In the genomic region with DNA sequence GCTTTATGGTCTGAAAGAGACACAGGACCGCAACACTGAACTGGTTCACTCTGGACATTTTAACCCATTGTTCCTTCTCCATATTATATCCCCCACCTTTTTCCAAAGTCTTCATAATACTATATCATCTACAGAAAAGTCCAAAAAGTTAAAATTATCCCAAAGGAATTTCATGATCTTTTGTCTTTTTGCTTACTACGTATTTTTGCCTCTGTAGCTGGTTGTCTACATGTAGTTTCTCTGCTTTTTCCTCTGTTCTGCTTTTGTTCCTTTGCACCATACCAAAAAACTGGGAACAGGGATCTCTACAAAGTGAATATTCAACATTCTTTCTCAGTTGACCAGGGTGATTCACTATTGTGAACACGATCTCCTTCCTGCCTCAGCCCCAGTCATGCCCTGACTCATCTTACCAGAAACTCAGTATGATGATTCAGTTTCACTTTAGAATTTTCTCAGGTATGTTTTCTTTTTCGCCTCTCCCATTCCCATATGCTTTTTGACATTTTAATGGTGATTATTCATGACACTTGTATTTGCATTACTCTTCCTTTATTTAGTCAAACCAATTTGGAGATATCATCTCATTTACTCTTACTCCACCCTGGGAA, we compare ENCODE assay signal across 9 cellular contexts. TPM values are rescaled to one million over a fixed set of nuclear protein-coding genes. Genes with fewer than 3 reads are reported as not detected.
DNase-seq lines count a peak whose midpoint lies in the region; ATAC-seq, FAIRE-seq and TF ChIP-seq lines count a peak whose summit lies in the region.
"Had no signal": no experiment of that assay in that cellular context is flagged by ENCODE, and none has a peak within 500 bp of the region (broad histone marks: within the 10 kb centered on the region; RNA-seq: fewer than 3 reads in every experiment).

No MANE protein-coding gene starts in this region.

- no peak for TF ChIP-seq CTCF in astrocyte (IDR thresholded peaks at IDR 0.05; ENCODE audit: insufficient read depth, low read depth, low read length)
- no peak for TF ChIP-seq CTCF in tibial artery (IDR thresholded peaks at IDR 0.05)

- peaks cover 6% of the 10 kb centered on the region for H3K36me3 Mint-ChIP-seq in astrocyte (ENCODE audit: low read depth, unreplicated experiment)
- peaks cover 0 to 43% (median 22%) of the 10 kb centered on the region in 5 donors for H3K36me3 Mint-ChIP-seq in naive thymus-derived CD4-positive, alpha-beta T cell

- POLR2A ChIA-PET in naive thymus-derived CD4-positive, alpha-beta T cell (lab: Charles Lee): interaction anchor here (0.7 to 0.8 kb wide), 2 partner anchors 26 to 129 kb away, joined by 3 to 4 read pairs; no protein-coding TSS in a partner anchor

- H3K9me3 Mint-ChIP-seq in astrocyte (ENCODE audit: unreplicated experiment): no peaks in the 10 kb centered on the region
- H3K9me3 Mint-ChIP-seq in naive thymus-derived CD4-positive, alpha-beta T cell: no peaks in the 10 kb centered on the region

- H4K20me1 ChIP-seq in astrocyte (ENCODE audit: insufficient read depth, low read length) (no peaks in the 10 kb centered on the region), Karpas-422 (ENCODE audit: insufficient read depth, low read depth, low read length) (no peaks in the 10 kb centered on the region)

- no peaks in the 10 kb centered on the region for H3K79me2 ChIP-seq in astrocyte (ENCODE audit: insufficient read depth, low read length)
- H3K79me2 ChIP-seq in Karpas-422 (ENCODE audit: low read length): no peaks in the 10 kb centered on the region

- H3K4me1 ChIP-seq in astrocyte (ENCODE audit: insufficient read depth, low read length): peaks cover 23% of the 10 kb centered on the region
- H3K4me1 ChIP-seq in naive thymus-derived CD4-positive, alpha-beta T cell (ENCODE audit: control insufficient read depth in 2 of 2, insufficient read depth in 2 of 2, low read length in 2 of 2): no peaks in the 10 kb centered on the region
- H3K4me1 ChIP-seq in Karpas-422 (ENCODE audit: low read length): no peaks in the 10 kb centered on the region
- H3K4me1 ChIP-seq in tibial artery: no peaks in the 10 kb centered on the region

- no peaks in the 10 kb centered on the region for H3K9me2 ChIP-seq in Karpas-422 (replicated peaks; ENCODE audit: insufficient read depth, low read length)

- H3K4me1 Mint-ChIP-seq in astrocyte (ENCODE audit: low read depth, unreplicated experiment): peaks cover 24% of the 10 kb centered on the region
- H3K4me1 Mint-ChIP-seq in naive thymus-derived CD4-positive, alpha-beta T cell: peaks cover 0 to 13% (median 4%) of the 10 kb centered on the region in 7 donors

- H3K4me2 ChIP-seq in astrocyte (ENCODE audit: low read length) (peak overlapping the region; percentile 79), Karpas-422 (ENCODE audit: low read depth, low read length, poor library complexity, severe bottlenecking) (no peak overlapping the region)
- H3K4me2 ChIP-seq: KMS-11 had no signal

- peak overlapping the region; percentile 58 for H3K4me3 Mint-ChIP-seq in astrocyte (ENCODE audit: unreplicated experiment)
- peak overlapping the region in 1 of 10 donors; percentile 76 for H3K4me3 Mint-ChIP-seq in naive thymus-derived CD4-positive, alpha-beta T cell

- H3K9me3 ChIP-seq in astrocyte (ENCODE audit: insufficient read depth, low read depth, low read length) (no peaks in the 10 kb centered on the region), Karpas-422 (ENCODE audit: low read length) (no peaks in the 10 kb centered on the region), tibial artery (no peaks in the 10 kb centered on the region)
- no peaks in the 10 kb centered on the region for H3K9me3 ChIP-seq in naive thymus-derived CD4-positive, alpha-beta T cell (ENCODE audit: control insufficient read depth in 2 of 3, low read length in 3 of 3)

- ATAC-seq in naive thymus-derived CD4-positive, alpha-beta T cell: no peak
- ATAC-seq in GM21529 (IDR thresholded peaks at IDR 0.05; ENCODE audit: unreplicated experiment): no peak

- H3K4me3 ChIP-seq in astrocyte (ENCODE audit: insufficient read depth, low read depth, low read length) (peak overlapping the region; percentile 11), Karpas-422 (ENCODE audit: low read length) (no peak overlapping the region), tibial artery (no peak overlapping the region)
- H3K4me3 ChIP-seq in naive thymus-derived CD4-positive, alpha-beta T cell (ENCODE audit: low read length): no peak overlapping the region

- no peaks in the 10 kb centered on the region for H3K27me3 Mint-ChIP-seq in astrocyte (ENCODE audit: low read depth, unreplicated experiment)
- no peaks in the 10 kb centered on the region for H3K27me3 Mint-ChIP-seq in naive thymus-derived CD4-positive, alpha-beta T cell

- H3K27ac Mint-ChIP-seq in astrocyte (ENCODE audit: unreplicated experiment): peak overlapping the region; percentile 95
- peak overlapping the region in 5 of 9 donors; percentile 27 to 89 (median 64) for H3K27ac Mint-ChIP-seq in naive thymus-derived CD4-positive, alpha-beta T cell

- in situ Hi-C loops in Caki2 (cut with HindIII; ENCODE audit: low pct_unique_long_range_greater_than_20kb, low sequenced_read_pairs): no loop called here

- intact Hi-C loops in naive thymus-derived CD4-positive, alpha-beta T cell (cut with micrococcal nuclease): loop anchor here in 1 of 2 donors (2.0 kb wide), 1 partner anchor 96 kb away; no protein-coding TSS in a partner anchor
- intact Hi-C loops in tibial artery (cut with DNase I; ENCODE audit: low total_unique reads): loop anchor here (10.0 kb wide), 1 partner anchor 126 kb away; a partner anchor contains a TSS

- no peaks in the 10 kb centered on the region for H3K36me3 ChIP-seq in astrocyte (ENCODE audit: insufficient read depth, low read length)
- H3K36me3 ChIP-seq in naive thymus-derived CD4-positive, alpha-beta T cell (ENCODE audit: control insufficient read depth in 2 of 3, insufficient read depth in 3 of 3, low read length in 3 of 3): peaks cover 10 to 71% (median 31%) of the 10 kb centered on the region in 3 experiments
- no peaks in the 10 kb centered on the region for H3K36me3 ChIP-seq in Karpas-422 (ENCODE audit: insufficient read depth, low read length)
- H3K36me3 ChIP-seq in tibial artery: peaks cover 55 to 90% (median 66%) of the 10 kb centered on the region in 3 donors

- H3K27me3 ChIP-seq in astrocyte (ENCODE audit: insufficient read depth, low read length): no peaks in the 10 kb centered on the region
- H3K27me3 ChIP-seq in naive thymus-derived CD4-positive, alpha-beta T cell (ENCODE audit: control insufficient read depth in 2 of 2, insufficient read depth in 2 of 2, low read length in 2 of 2): no peaks in the 10 kb centered on the region
- H3K27me3 ChIP-seq in Karpas-422 (ENCODE audit: low read length): no peaks in the 10 kb centered on the region
- no peaks in the 10 kb centered on the region for H3K27me3 ChIP-seq in tibial artery

- H3K9ac ChIP-seq in astrocyte (ENCODE audit: low read length) (peak overlapping the region; percentile 62), Karpas-422 (ENCODE audit: low read length) (no peak overlapping the region)
- H3K9ac ChIP-seq: KMS-11 had no signal

- DNase-seq in Caki2 (ENCODE audit: low read depth) (peak; percentile 52), M059J (ENCODE audit: low read depth) (peak; percentile 91), astrocyte (ENCODE audit: low read depth) (peak; percentile 88), Karpas-422 (no peak), NCI-H1105 treated with DMSO at 0.1 percent for 48 hours (lab: John Stamatoyannopoulos, UW) (no peak), tibial artery (no peak)
- no peak for DNase-seq in naive thymus-derived CD4-positive, alpha-beta T cell

- H3K27ac ChIP-seq in astrocyte (ENCODE audit: low read depth, low read length): peak overlapping the region; percentile 94
- H3K27ac ChIP-seq in naive thymus-derived CD4-positive, alpha-beta T cell (ENCODE audit: low read depth, low read length): no peak overlapping the region
- H3K27ac ChIP-seq in Karpas-422 (ENCODE audit: low read length): no peak overlapping the region
- H3K27ac ChIP-seq in tibial artery: no peak overlapping the region
- H3K27ac ChIP-seq: KMS-11 had no signal

- H2AFZ ChIP-seq in astrocyte (ENCODE audit: low read depth, low read length) (no peak overlapping the region), Karpas-422 (ENCODE audit: low read length) (no peak overlapping the region)

- CTCF ChIA-PET in naive thymus-derived CD4-positive, alpha-beta T cell (lab: Charles Lee): interaction anchor here (4.3 to 5.8 kb wide), 2 partner anchors 128 to 348 kb away, joined by 13 to 68 read pairs; a partner anchor contains a TSS

- peak; percentile 95 for FAIRE-seq in astrocyte (lab: Jason Lieb, UNC)

RNA-seq across cellular contexts. Expression of a gene that starts 14.4 kb away (rescaled TPM):
- total RNA-seq in Caki2 (2014; rRNA removed; shearing (Covaris generic); ENCODE audit: low replicate concordance): 239 and 253 TPM in 2 replicates
- 170 and 252 TPM in 2 replicates for total RNA-seq in M059J (2014; rRNA removed; shearing (Covaris generic))
- 94.1 and 104 TPM in 2 replicates for total RNA-seq in astrocyte
- 10 to 100 TPM; 62.4 to 83.8 (median 65.5) TPM for total RNA-seq in naive thymus-derived CD4-positive, alpha-beta T cell
- polyA plus RNA-seq in naive thymus-derived CD4-positive, alpha-beta T cell: 100 to 1,000 TPM; 166 to 212 TPM
- 94.0 and 217 TPM in 2 replicates for total RNA-seq in Karpas-422 (2014; rRNA removed; shearing (Covaris generic); ENCODE audit: low replicate concordance)

RNA-seq across cellular contexts. Expression of a gene that starts 29.4 kb away (rescaled TPM):
- total RNA-seq in Caki2 (2014; rRNA removed; shearing (Covaris generic); ENCODE audit: low replicate concordance): 23.1 and 29.0 TPM in 2 replicates
- total RNA-seq in M059J (2014; rRNA removed; shearing (Covaris generic)): 27.3 and 45.2 TPM in 2 replicates
- 45.7 and 54.6 TPM in 2 replicates for total RNA-seq in astrocyte
- total RNA-seq in naive thymus-derived CD4-positive, alpha-beta T cell: 10 to 100 TPM; 21.8 to 40.3 (median 33.0) TPM
- polyA plus RNA-seq in naive thymus-derived CD4-positive, alpha-beta T cell: 10 to 100 TPM; 32.9 to 41.1 TPM
- 29.0 and 61.3 TPM in 2 replicates for total RNA-seq in Karpas-422 (2014; rRNA removed; shearing (Covaris generic); ENCODE audit: low replicate concordance)

Comparison
In these comparisons a context has a peak if more than half of its experiments do, and no peak if none do; other contexts are left out.
1. DNase-seq: peak in Caki2 (single experiment), M059J (single experiment) and astrocyte (single experiment); none in naive thymus-derived CD4-positive, alpha-beta T cell (0 of 9), Karpas-422 (single experiment), NCI-H1105 treated with DMSO at 0.1 percent for 48 hours (single experiment) and tibial artery (0 of 2).